ENCODE assay signal across 8 cellular contexts in the genomic region with DNA sequence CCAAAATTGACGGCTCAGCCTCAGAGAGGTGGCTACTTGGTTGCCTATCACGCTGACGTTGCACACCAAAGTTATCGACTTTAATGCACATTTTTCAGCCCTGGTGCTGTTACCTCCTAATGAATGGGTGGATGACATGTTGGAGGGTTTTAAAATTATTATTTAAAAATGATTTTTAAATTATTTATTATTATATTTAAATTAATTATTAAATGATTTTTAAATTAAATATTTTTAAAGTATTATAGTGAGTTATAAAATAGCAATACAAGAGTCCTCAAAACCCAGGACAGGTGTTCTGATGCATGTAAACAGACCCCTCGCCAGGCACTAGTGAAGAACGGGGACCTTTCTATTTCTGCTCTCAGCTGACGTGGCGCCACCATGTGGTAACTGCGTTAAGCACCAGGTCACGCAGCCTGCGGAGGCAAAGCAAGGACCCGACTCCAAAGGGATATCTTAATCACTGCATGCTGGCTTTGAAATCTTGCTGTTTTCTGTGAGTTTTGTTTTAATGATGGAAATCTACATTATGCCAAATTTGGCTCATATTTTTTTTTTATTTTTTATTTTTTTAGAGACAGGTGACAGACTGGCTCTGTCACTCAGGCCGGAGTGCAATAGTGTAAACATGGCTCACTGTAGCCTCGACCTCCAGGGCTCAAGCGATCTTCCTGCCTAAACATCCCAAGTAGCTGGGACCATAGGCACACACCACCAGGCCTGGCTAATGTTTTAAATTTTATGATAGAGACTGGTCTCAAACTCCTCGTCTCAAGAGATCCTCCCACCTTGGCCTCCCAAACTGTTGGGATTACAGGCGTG. TPM values are rescaled to one million over a fixed set of nuclear protein-coding genes. Genes with fewer than 3 reads are reported as not detected.
DNase-seq lines count a peak whose midpoint lies in the region; ATAC-seq, FAIRE-seq and TF ChIP-seq lines count a peak whose summit lies in the region.

No MANE protein-coding gene starts in this region.

- H3K27me3 Mint-ChIP-seq in WTC11 (ENCODE audit: low read depth) = no peaks in the 10 kb centered on the region

- no peaks in the 10 kb centered on the region for H3K27me3 ChIP-seq in dorsolateral prefrontal cortex

- no peak overlapping the region for H3K27ac Mint-ChIP-seq in WTC11

- no peak overlapping the region for H3K4me3 ChIP-seq in dorsolateral prefrontal cortex

- in situ Hi-C loops in GM13977 (cut with MboI; ENCODE audit: low pct_unique_long_range_greater_than_20kb, low sequenced_read_pairs, unreplicated experiment) = no loop called here

- DNase-seq in GM13977 (ENCODE audit: low spot score) (peak; percentile 78), NCI-H2196 treated with DMSO at 0.1 percent for 48 hours (lab: John Stamatoyannopoulos, UW; ENCODE audit: unreplicated experiment) (peak; percentile 40), WTC11 (ENCODE audit: low spot score) (peak; percentile 88), dorsolateral prefrontal cortex (peak in 9 of 10 donors; percentile 18 to 59 (median 51)), lung microvascular endothelial cell (ENCODE audit: low read depth in 2 of 2) (peak; percentile 64 to 73), middle frontal gyrus (ENCODE audit: extremely low spot score, low spot score) (no peak)
- peak; percentile 7 for DNase-seq in stimulated activated naive CD4-positive, alpha-beta T cell treated with Interleukin-2 at 50 U/mL for 16 hours (lab: John Stamatoyannopoulos, UW)

- H3K9me3 Mint-ChIP-seq in WTC11 = peaks cover 4% of the 10 kb centered on the region

- FAIRE-seq in A204.1 (lab: Jason Lieb, UNC) = peak; percentile 44

- H3K4me1 Mint-ChIP-seq in WTC11 = peaks cover 11% of the 10 kb centered on the region

- no peak overlapping the region for H3K4me3 Mint-ChIP-seq in WTC11

- peaks cover 12% of the 10 kb centered on the region for H3K36me3 Mint-ChIP-seq in WTC11

- peak; percentile 84 for TF ChIP-seq CTCF in GM13977 (IDR thresholded peaks at IDR 0.05; ENCODE audit: extremely low read depth, insufficient read depth, missing control alignments)
- TF ChIP-seq CTCF in WTC11 (IDR thresholded peaks at IDR 0.05) = peak; percentile 68; the same call in 1 of the 2 replicates
- peak in 55 of 56 donors; percentile 17 to 74 (median 58) for TF ChIP-seq CTCF in dorsolateral prefrontal cortex (IDR thresholded peaks at IDR 0.05 in 54 of 56, conservative IDR thresholded peaks at IDR 0.05 in 2 of 56; ENCODE audit: low read depth in 1 of 56, partially characterized antibody in 56 of 56)

- intact Hi-C loops in dorsolateral prefrontal cortex (cut with DNase I) = no loop called here

- POLR2A ChIA-PET in WTC11 (lab: Charles Lee) = no interaction called here

- H3K27ac ChIP-seq in dorsolateral prefrontal cortex = no peak overlapping the region

- CTCF ChIA-PET in WTC11 (lab: Charles Lee) = interaction anchor here (0.7 to 1.0 kb wide), 2 partner anchors 177 to 178 kb away, joined by 3 read pairs; no protein-coding TSS in a partner anchor

- peak; percentile 93 for ATAC-seq in WTC11

TF ChIP-seq in WTC11, 78 proteins besides CTCF, POLR2A, EP300 and RAD21:
- TF ChIP-seq GABPB1 (CRISPR knock-in tag; IDR thresholded peaks at IDR 0.05) (no peak), ZNF232 (CRISPR knock-in tag; IDR thresholded peaks at IDR 0.05) (no peak), HMGA2 (CRISPR knock-in tag; IDR thresholded peaks at IDR 0.05) (peak; percentile 100), NFATC4 (CRISPR knock-in tag; IDR thresholded peaks at IDR 0.05) (no peak)

RNA-seq across cellular contexts. Expression of gene CASP9, which starts 22.6 kb away (rescaled TPM):
- total RNA-seq in WTC11 (2021) (13.5 to 18.6 TPM (median 16.6 TPM) in 3 replicates), dorsolateral prefrontal cortex (10 to 100 TPM; 12.9 to 32.0 (median 20.8) TPM), lung microvascular endothelial cell (3.2 and 3.9 TPM in 2 replicates)

RNA-seq across cellular contexts. Expression of gene DNAJC16, which starts 25.2 kb away (rescaled TPM):
- total RNA-seq in WTC11 (2021) (16.4 to 20.4 TPM (median 17.5 TPM) in 3 replicates), dorsolateral prefrontal cortex (10 to 100 TPM; 25.1 to 54.7 (median 38.7) TPM), lung microvascular endothelial cell (10.2 and 14.1 TPM in 2 replicates)

RNA-seq across cellular contexts. Expression of gene CELA2B, which starts 25.5 kb away (rescaled TPM):
- total RNA-seq in WTC11 (2021) (0.55 TPM in 1 of 3 replicates, not detected in the others), dorsolateral prefrontal cortex (not detected), lung microvascular endothelial cell (not detected in 2 replicates)

RNA-seq across cellular contexts. Expression of gene CELA2A, which starts 44.9 kb away (rescaled TPM):
- 0.83 to 1.1 TPM (median 1.1 TPM) in 3 replicates for total RNA-seq in WTC11 (2021)
- not detected for total RNA-seq in dorsolateral prefrontal cortex
- total RNA-seq in lung microvascular endothelial cell = not detected in 2 replicates
